15 cellular contexts compared by ENCODE assay signal in genomic region chr7:150363872-150364271, GRCh38. TPM values are rescaled to one million over a fixed set of nuclear protein-coding genes. Genes with fewer than 3 reads are reported as not detected.
DNase-seq lines count a peak whose midpoint lies in the region; ATAC-seq and TF ChIP-seq lines count a peak whose summit lies in the region.
"Had no signal": no experiment of that assay in that cellular context is flagged by ENCODE, and none has a peak within 500 bp of the region (broad histone marks: within the 10 kb centered on the region; RNA-seq: fewer than 3 reads in every experiment).

No MANE protein-coding gene starts in this region.

- peaks cover 45 to 48% of the 10 kb centered on the region in 2 experiments for H3K4me1 ChIP-seq in neutrophil (ENCODE audit: control insufficient read depth in 1 of 2, insufficient read depth in 1 of 2, low read depth in 1 of 2, low read length in 1 of 2)

- intact Hi-C loops in lower leg skin (cut with DNase I; ENCODE audit: low total_unique reads), result no loop called here

- 78 to 91% methylated on average over 5 of the region's 5 CpGs for WGBS in lower leg skin, 2 donors

- H3K36me3 ChIP-seq in neutrophil, result no peaks in the 10 kb centered on the region
- H3K36me3 ChIP-seq: Peyer's patch had no signal

- ATAC-seq in HG03066 (IDR thresholded peaks at IDR 0.05; ENCODE audit: low read depth, unreplicated experiment) (peak; percentile 37), HG02885 (IDR thresholded peaks at IDR 0.05; ENCODE audit: poor library complexity, unreplicated experiment) (no peak)

- TF ChIP-seq CTCF in GM12865 (IDR thresholded peaks at IDR 0.05; ENCODE audit: insufficient read depth, low read depth, low read length, missing control alignments), result no peak
- no peak for TF ChIP-seq CTCF in neutrophil (IDR thresholded peaks at IDR 0.05)
- no peak for TF ChIP-seq CTCF in lower leg skin (IDR thresholded peaks at IDR 0.05)
- no peak for TF ChIP-seq CTCF in foreskin fibroblast (IDR thresholded peaks at IDR 0.05; ENCODE audit: low read depth, low read length)

- H3K9me3 ChIP-seq in neutrophil, result no peaks in the 10 kb centered on the region
- H3K9me3 ChIP-seq: Peyer's patch had no signal

- no peak for TF ChIP-seq POLR2A in lower leg skin (IDR thresholded peaks at IDR 0.05)

- DNase-seq in GM12865 (ENCODE audit: low read depth) (peak; percentile 58), SIG-M5 (lab: John Stamatoyannopoulos, UW) (peak; percentile 81), hypothalamus (lab: John Stamatoyannopoulos, UW) (no peak), lower leg skin (ENCODE audit: low spot score in 2 of 2) (no peak), foreskin fibroblast (no peak)
- DNase-seq: activated CD4-positive, CD25-positive, alpha-beta regulatory T cell treated with anti-CD3 and anti-CD28 coated beads, Interleukin-2, amount 50 U/mL, for 72 hours; activated naive CD4-positive, alpha-beta T cell treated with Interleukin-2 at 50 U/mL for 16 hours; GM23248; head of caudate nucleus; NCI-H1417 treated with DMSO at 0.1 percent for 48 hours had no signal

- H3K4me3 ChIP-seq in GM12865 (ENCODE audit: low read depth, low read length) (no peak overlapping the region), neutrophil (ENCODE audit: low read depth in 1 of 2, low read length in 1 of 2) (peak overlapping the region; percentile 29 to 32), lower leg skin (ENCODE audit: low read depth, poor library complexity, severe bottlenecking) (no peak overlapping the region), foreskin fibroblast (ENCODE audit: low read depth in 1 of 2, low read length in 2 of 2) (no peak overlapping the region)
- H3K4me3 ChIP-seq: GM23248, lung, Peyer's patch had no signal

- H3K27ac ChIP-seq in neutrophil, result peak overlapping the region; percentile 78
- H3K27ac ChIP-seq: GM23248 had no signal

- no peaks in the 10 kb centered on the region for H3K27me3 ChIP-seq in neutrophil
- H3K27me3 ChIP-seq: Peyer's patch had no signal

RNA-seq across cellular contexts. Expression of gene REPIN1, which starts 4.8 kb away (rescaled TPM):
- total RNA-seq in lower leg skin, result 10 to 100 TPM; 47.8 to 71.4 (median 63.9) TPM

RNA-seq across cellular contexts. Expression of gene ZNF775, which starts 15.3 kb away (rescaled TPM):
- 1 to 10 TPM; 1.4 to 3.8 (median 2.4) TPM for total RNA-seq in lower leg skin

RNA-seq across cellular contexts. Expression of gene RARRES2, which starts 22.4 kb away (rescaled TPM):
- total RNA-seq in lower leg skin, result 10 to 100 TPM in 3 of 4 donors, 1 to 10 TPM in 1; 9.8 to 30.0 (median 16.8) TPM
- total RNA-seq: GM23248 had no signal

RNA-seq across cellular contexts. Expression of gene ACTR3C, which starts 40.5 kb away (rescaled TPM):
- total RNA-seq in lower leg skin, result 10 to 100 TPM in 2 of 4 donors, 1 to 10 TPM in 2; 5.5 to 12.3 (median 9.4) TPM
- total RNA-seq: GM23248 had no signal

RNA-seq across cellular contexts. Expression of gene LRRC61, which starts 40.7 kb away (rescaled TPM):
- 10 to 100 TPM; 16.6 to 26.0 (median 18.6) TPM for total RNA-seq in lower leg skin
- total RNA-seq: GM23248 had no signal

Comparison
In these comparisons a context has a peak if more than half of its experiments do, and no peak if none do; other contexts are left out.
1. DNase-seq: peak in GM12865 (single experiment) and SIG-M5 (single experiment); none in hypothalamus (0 of 51), lower leg skin (0 of 2) and foreskin fibroblast (0 of 2).
2. H3K4me3 ChIP-seq: peak in neutrophil (2 of 2); none in GM12865 (single experiment), lower leg skin (single experiment) and foreskin fibroblast (0 of 2).